In the genomic region with DNA sequence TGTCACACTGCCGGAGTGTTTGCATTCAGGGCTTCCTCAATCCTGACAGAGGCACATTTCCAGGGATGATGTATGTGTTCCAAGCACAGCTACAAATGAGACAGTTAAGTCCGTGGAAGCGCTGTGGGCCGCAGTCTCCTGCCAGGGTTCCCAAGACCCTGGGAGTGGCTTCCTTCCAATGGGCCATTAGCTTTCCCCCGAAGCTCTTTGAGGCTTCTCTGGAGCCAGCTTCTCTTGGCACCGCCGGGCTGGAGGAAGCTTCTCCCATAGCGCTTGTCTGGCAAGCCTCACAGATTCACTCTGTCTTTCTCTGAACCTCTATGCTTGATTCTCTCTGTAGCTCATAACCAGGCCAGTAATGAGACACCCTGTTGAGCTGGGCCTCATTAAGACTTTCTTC, we compare ENCODE assay signal across 17 cellular contexts.
A peak's percentile ranks its signal among the peaks of the same experiment; 100 is the strongest.
DNase-seq lines count a peak whose midpoint lies in the region; ATAC-seq and TF ChIP-seq lines count a peak whose summit lies in the region.
"Had no signal": no experiment of that assay in that cellular context is flagged by ENCODE, and none has a peak within 500 bp of the region (broad histone marks: within the 10 kb centered on the region; RNA-seq: fewer than 3 reads in every experiment).

No MANE protein-coding gene starts in this region.

- no peaks in the 10 kb centered on the region for H3K9me3 Mint-ChIP-seq in CD8-positive, alpha-beta T cell
- H3K9me3 Mint-ChIP-seq: CD4-positive, alpha-beta T cell had no signal

- no peak overlapping the region for H3K27ac Mint-ChIP-seq in CD8-positive, alpha-beta T cell
- H3K27ac Mint-ChIP-seq: CD4-positive, alpha-beta T cell; GM23338 had no signal

- H3K27ac ChIP-seq in CD8-positive, alpha-beta T cell (ENCODE audit: low read depth, low read length): no peak overlapping the region

- POLR2A ChIA-PET in CD8-positive, alpha-beta T cell (lab: Charles Lee): interaction anchor here (1.6 kb wide), 1 partner anchor 139 kb away, joined by 3 read pairs; no protein-coding TSS in a partner anchor

- intact Hi-C loops in posterior cingulate gyrus (cut with DNase I): no loop called here
- intact Hi-C loops in CD8-positive, alpha-beta T cell (cut with DNase I, micrococcal nuclease): loop anchor here in 1 of 2 experiments (10.0 kb wide), 1 partner anchor 1558 kb away; a partner anchor contains a TSS

- no peaks in the 10 kb centered on the region for H3K27me3 ChIP-seq in CD8-positive, alpha-beta T cell (ENCODE audit: insufficient read depth, low read length)

- no peaks in the 10 kb centered on the region for H3K36me3 ChIP-seq in CD8-positive, alpha-beta T cell (ENCODE audit: insufficient read depth, low read length)

- no peak for ATAC-seq in HG03521 (IDR thresholded peaks at IDR 0.05; ENCODE audit: unreplicated experiment)
- no peak for ATAC-seq in CD8-positive, alpha-beta T cell
- ATAC-seq: GM23338, Panc1 had no signal

- no peak overlapping the region for H3K4me3 ChIP-seq in CD8-positive, alpha-beta T cell (ENCODE audit: low read depth, low read length)
- H3K4me3 ChIP-seq: GM23338 had no signal

- CTCF ChIA-PET in CD8-positive, alpha-beta T cell (lab: Charles Lee): no interaction called here

- no peaks in the 10 kb centered on the region for H3K4me1 ChIP-seq in CD8-positive, alpha-beta T cell (ENCODE audit: insufficient read depth, low read length)

- TF ChIP-seq CTCF in CD8-positive, alpha-beta T cell (IDR thresholded peaks at IDR 0.05): no peak

- no peaks in the 10 kb centered on the region for H3K4me1 Mint-ChIP-seq in CD8-positive, alpha-beta T cell (ENCODE audit: low read depth)
- H3K4me1 Mint-ChIP-seq: GM23338 had no signal

- H3K9me3 ChIP-seq in CD8-positive, alpha-beta T cell (ENCODE audit: low read length): no peaks in the 10 kb centered on the region

- H3K27me3 Mint-ChIP-seq in CD8-positive, alpha-beta T cell (ENCODE audit: low read depth): no peaks in the 10 kb centered on the region
- H3K27me3 Mint-ChIP-seq: CD4-positive, alpha-beta T cell had no signal

- no peaks in the 10 kb centered on the region for H3K36me3 Mint-ChIP-seq in CD8-positive, alpha-beta T cell

- H3K4me3 Mint-ChIP-seq in CD8-positive, alpha-beta T cell: no peak overlapping the region
- H3K4me3 Mint-ChIP-seq: CD4-positive, alpha-beta T cell; GM23338 had no signal

- peak; percentile 6 for DNase-seq in G401 (ENCODE audit: low spot score)
- DNase-seq in cerebellar cortex (ENCODE audit: low spot score): peak; percentile 3
- peak; percentile 13 for DNase-seq in inferior parietal cortex (ENCODE audit: extremely low spot score)
- peak in 9 of 10 donors; percentile 27 to 87 (median 49) for DNase-seq in posterior cingulate gyrus
- no peak for DNase-seq in epidermal melanocyte (ENCODE audit: insufficient read length, low spot score)
- no peak for DNase-seq in CD8-positive, alpha-beta T cell
- no peak for DNase-seq in NCI-H1694 (lab: John Stamatoyannopoulos, UW)
- DNase-seq: CD4-positive, alpha-beta T cell; DMS153; GF-D8; MM.1S; NCI-H1092; NCI-H146; NCI-H2081 treated with DMSO at 0.1 percent for 48 hours had no signal

- in situ Hi-C loops in G401 (cut with HindIII; ENCODE audit: low sequenced_read_pairs): no loop called here

Comparison
In these comparisons a context has a peak if more than half of its experiments do, and no peak if none do; other contexts are left out.
1. DNase-seq: peak in G401 (single experiment), cerebellar cortex (single experiment), inferior parietal cortex (single experiment) and posterior cingulate gyrus (9 of 10); none in epidermal melanocyte (single experiment), CD8-positive, alpha-beta T cell (0 of 7) and NCI-H1694 (single experiment).